Comparison of ENCODE assay signal across 20 cellular contexts in the genomic region with DNA sequence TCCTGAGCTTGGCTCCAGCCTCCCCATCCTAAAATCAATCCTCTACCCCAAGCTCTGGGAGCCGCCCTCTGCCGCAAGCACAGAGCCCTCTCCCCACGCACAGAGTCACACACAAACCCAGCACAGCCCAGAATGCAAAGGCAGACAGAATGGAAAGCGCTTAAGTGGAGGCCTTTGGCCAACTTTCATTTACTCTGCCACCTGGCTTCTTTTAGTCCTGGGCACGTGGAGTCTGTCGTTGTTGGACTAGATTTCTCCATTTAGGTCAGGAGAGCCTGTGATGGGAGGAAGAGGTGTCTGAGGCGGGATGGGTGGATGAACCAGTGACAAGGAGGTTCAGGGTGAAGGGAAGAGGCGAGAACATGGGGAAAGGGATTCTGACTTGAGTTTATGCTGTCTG.
DNase-seq lines count a peak whose midpoint lies in the region; ATAC-seq lines count a peak whose summit lies in the region.
"Had no signal": no experiment of that assay in that cellular context is flagged by ENCODE, and none has a peak within 500 bp of the region (broad histone marks: within the 10 kb centered on the region; RNA-seq: fewer than 3 reads in every experiment).

No MANE protein-coding gene starts in this region.

- peak overlapping the region; percentile 90 for H3K27ac ChIP-seq in angular gyrus (ENCODE audit: low read depth, low read length)
- H3K27ac ChIP-seq in cingulate gyrus (ENCODE audit: low read depth, low read length): peak overlapping the region; percentile 87
- peak overlapping the region; percentile 88 for H3K27ac ChIP-seq in substantia nigra (ENCODE audit: low read depth, low read length, poor library complexity, severe bottlenecking)
- H3K27ac ChIP-seq: 22Rv1, BLaER1, GM23248, KMS-11 had no signal

- H3K27me3 Mint-ChIP-seq in activated naive CD8-positive, alpha-beta T cell treated with anti-CD3 and anti-CD28 coated beads, Interleukin-2, amount 50 U/mL, for 24 hours: peaks cover 2% of the 10 kb centered on the region

- H3K4me3 Mint-ChIP-seq in activated naive CD8-positive, alpha-beta T cell treated with anti-CD3 and anti-CD28 coated beads, Interleukin-2, amount 50 U/mL, for 24 hours: no peak overlapping the region

- H3K36me3 Mint-ChIP-seq in activated naive CD8-positive, alpha-beta T cell treated with anti-CD3 and anti-CD28 coated beads, Interleukin-2, amount 50 U/mL, for 24 hours (ENCODE audit: low read depth): no peaks in the 10 kb centered on the region
- H3K36me3 Mint-ChIP-seq: CD4-positive, alpha-beta memory T cell had no signal

- ATAC-seq in HG02981 (IDR thresholded peaks at IDR 0.05; ENCODE audit: unreplicated experiment): no peak
- no peak for ATAC-seq in activated naive CD8-positive, alpha-beta T cell treated with anti-CD3 and anti-CD28 coated beads, Interleukin-2, amount 50 U/mL, for 24 hours
- ATAC-seq: Panc1, SK-N-SH treated with all-trans-retinoic acid at 6 μM for 48 hours had no signal

- peaks cover 22% of the 10 kb centered on the region for H3K4me1 Mint-ChIP-seq in activated naive CD8-positive, alpha-beta T cell treated with anti-CD3 and anti-CD28 coated beads, Interleukin-2, amount 50 U/mL, for 24 hours

- H3K27ac Mint-ChIP-seq in activated naive CD8-positive, alpha-beta T cell treated with anti-CD3 and anti-CD28 coated beads, Interleukin-2, amount 50 U/mL, for 24 hours: no peak overlapping the region
- H3K27ac Mint-ChIP-seq: CD4-positive, alpha-beta memory T cell had no signal

- H3K9me3 Mint-ChIP-seq in activated naive CD8-positive, alpha-beta T cell treated with anti-CD3 and anti-CD28 coated beads, Interleukin-2, amount 50 U/mL, for 24 hours: no peaks in the 10 kb centered on the region
- H3K9me3 Mint-ChIP-seq: CD4-positive, alpha-beta memory T cell had no signal

- peak; percentile 7 for DNase-seq in DMS 273 (lab: John Stamatoyannopoulos, UW; ENCODE audit: unreplicated experiment)
- DNase-seq in DMS 273 treated with DMSO at 0.1 percent for 48 hours (lab: John Stamatoyannopoulos, UW): no peak
- peak in 1 of 49 donors; percentile 26 for DNase-seq in substantia nigra (lab: John Stamatoyannopoulos, UW)
- no peak for DNase-seq in NCI-H2081 treated with DMSO at 0.1 percent for 48 hours (lab: John Stamatoyannopoulos, UW)
- no peak for DNase-seq in activated naive CD8-positive, alpha-beta T cell treated with anti-CD3 and anti-CD28 coated beads, Interleukin-2, amount 50 U/mL, for 24 hours
- DNase-seq: ACHN; CD4-positive, alpha-beta memory T cell; GDM1; GM23248; HCEC 1CT; NCI-H187; NCI-H748 treated with DMSO at 0.1 percent for 48 hours had no signal
